8 cellular contexts compared by ENCODE assay signal in the genomic region with DNA sequence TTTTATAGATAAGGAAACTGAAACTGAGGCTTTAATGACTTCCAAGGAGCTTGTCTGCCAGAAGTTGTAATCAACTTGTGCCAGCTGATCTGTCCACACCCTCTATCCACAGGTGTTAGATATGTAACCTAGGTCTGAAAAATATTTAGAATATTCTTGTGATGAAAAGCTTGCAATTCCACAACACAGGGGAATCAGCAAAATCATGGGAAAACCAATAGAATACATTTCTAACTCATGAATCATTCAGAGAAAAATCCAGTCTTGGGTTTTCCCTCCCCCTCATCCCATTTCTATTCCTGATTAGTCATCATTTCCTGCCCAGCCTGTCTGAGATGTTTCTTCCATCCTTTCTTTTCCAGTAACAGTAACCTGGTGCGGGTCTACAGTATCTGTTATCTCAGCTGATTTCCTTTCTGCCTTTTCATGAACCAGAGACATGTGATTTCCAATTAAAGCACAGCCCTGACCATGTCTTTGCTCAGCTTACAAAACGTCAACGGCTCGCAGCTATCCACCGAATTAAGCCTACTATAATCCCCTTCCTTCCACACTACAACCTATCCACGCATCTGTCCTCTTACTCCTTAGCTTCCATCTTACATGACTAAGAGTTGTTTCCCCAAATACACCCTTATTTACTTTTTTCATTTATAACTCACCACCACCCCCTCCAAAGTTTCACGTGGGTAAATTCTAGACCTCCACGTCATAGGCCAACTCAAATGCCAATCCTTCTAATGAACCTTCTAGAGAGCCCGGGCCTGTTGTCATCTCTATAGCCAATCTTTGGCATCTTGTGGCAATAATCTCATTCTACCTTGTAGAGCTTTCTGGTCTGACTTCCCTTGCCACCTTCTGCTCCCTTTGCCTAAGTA. TPM values are rescaled to one million over a fixed set of nuclear protein-coding genes. Genes with fewer than 3 reads are reported as not detected.
DNase-seq lines count a peak whose midpoint lies in the region; ATAC-seq and TF ChIP-seq lines count a peak whose summit lies in the region.

No MANE protein-coding gene starts in this region.

- in situ Hi-C loops in ACHN (cut with HindIII; ENCODE audit: low pct_ligation_motif_present, low pct_unique_long_range_greater_than_20kb, low sequenced_read_pairs): no loop called here

- DNase-seq in ACHN (peak; percentile 95), Peyer's patch (no peak), cardiac fibroblast (ENCODE audit: low read depth in 2 of 2) (peak; percentile 96), kidney tubule cell (ENCODE audit: low spot score) (peak; percentile 98), stomach (no peak)

- H3K4me1 ChIP-seq in Peyer's patch: peaks cover 0 to 20% (median 6%) of the 10 kb centered on the region in 4 donors
- peaks cover 14 to 45% (median 18%) of the 10 kb centered on the region in 4 donors for H3K4me1 ChIP-seq in stomach

- no peaks in the 10 kb centered on the region for H3K27me3 ChIP-seq in Peyer's patch
- H3K27me3 ChIP-seq in stomach: no peaks in the 10 kb centered on the region

- TF ChIP-seq POLR2A in Peyer's patch (IDR thresholded peaks at IDR 0.05) (no peak), stomach (IDR thresholded peaks at IDR 0.05) (no peak)

- WGBS in stomach, 5 donors: 16 to 23% (median 18%) methylated on average over 9 of the region's 9 CpGs

- H3K4me3 ChIP-seq in GM08714 (ENCODE audit: low read length): peak overlapping the region; percentile 94; the same call in 1 of the 2 replicates
- peak overlapping the region; percentile 65 to 98 (median 80) for H3K4me3 ChIP-seq in Peyer's patch
- H3K4me3 ChIP-seq in cardiac fibroblast (replicated peaks in 1 of 2; ENCODE audit: low read depth in 2 of 2, low read length in 2 of 2): peak overlapping the region; percentile 71 to 79
- peak overlapping the region; percentile 75 to 87 (median 77) for H3K4me3 ChIP-seq in stomach

- H3K36me3 ChIP-seq in Peyer's patch (no peaks in the 10 kb centered on the region), stomach (no peaks in the 10 kb centered on the region)

- peak overlapping the region; percentile 74 to 99 (median 86) for H3K27ac ChIP-seq in Peyer's patch
- H3K27ac ChIP-seq in stomach: peak overlapping the region; percentile 87 to 93 (median 91)

- no peak for TF ChIP-seq CTCF in Peyer's patch (IDR thresholded peaks at IDR 0.05)
- no peak for TF ChIP-seq CTCF in cardiac fibroblast (IDR thresholded peaks at IDR 0.05; ENCODE audit: low read depth, low read length)
- TF ChIP-seq CTCF in stomach (IDR thresholded peaks at IDR 0.05): no peak

- ATAC-seq in HG02938 (IDR thresholded peaks at IDR 0.05; ENCODE audit: unreplicated experiment) (peak; percentile 21), HG02798 (IDR thresholded peaks at IDR 0.05; ENCODE audit: poor library complexity, unreplicated experiment) (no peak)

- TF ChIP-seq EP300 in stomach (IDR thresholded peaks at IDR 0.05): no peak

- H3K9me3 ChIP-seq in Peyer's patch (no peaks in the 10 kb centered on the region), stomach (no peaks in the 10 kb centered on the region)

- intact Hi-C loops in stomach (cut with DNase I; ENCODE audit: low total_unique reads): no loop called here

RNA-seq across cellular contexts. Expression of gene NOCT, which starts 1.0 kb away (rescaled TPM):
- total RNA-seq in Peyer's patch (10 to 100 TPM in 2 of 4 donors, 1 to 10 TPM in 2; 5.4 to 26.4 (median 11.0) TPM), stomach (1 to 10 TPM in 2 of 5 donors, under 1 TPM in 1, not detected in 2; 0.58 to 4.4 (median 2.2) TPM)
- polyA plus RNA-seq in stomach: 1 to 10 TPM in 1 of 3 donors, under 1 TPM in 2; 0.38 to 1.1 (median 0.76) TPM

Comparison
In these comparisons a context has a peak if more than half of its experiments do, and no peak if none do; other contexts are left out.
1. DNase-seq: peak in ACHN (single experiment), cardiac fibroblast (2 of 2) and kidney tubule cell (single experiment); none in Peyer's patch (0 of 3) and stomach (single experiment).
2. Peak in every context shown above with its lines, with median percentiles within 50 percentile points of each other: H3K4me3 ChIP-seq.